In genomic region chr19:18506545-18506944, GRCh38 we compare ENCODE assay signal across 11 cellular contexts. TPM values are rescaled to one million over a fixed set of nuclear protein-coding genes. Genes with fewer than 3 reads are reported as not detected.
DNase-seq lines count a peak whose midpoint lies in the region; ATAC-seq and TF ChIP-seq lines count a peak whose summit lies in the region.
"Had no signal": no experiment of that assay in that cellular context is flagged by ENCODE, and none has a peak within 500 bp of the region (broad histone marks: within the 10 kb centered on the region; RNA-seq: fewer than 3 reads in every experiment).

No MANE protein-coding gene starts in this region.

- no peak for TF ChIP-seq POLR2A in gastrocnemius medialis (IDR thresholded peaks at IDR 0.05)

- peaks cover 61 to 97% (median 80%) of the 10 kb centered on the region in 4 donors for H3K4me1 Mint-ChIP-seq in CD4-positive, alpha-beta memory T cell
- peaks cover 40% of the 10 kb centered on the region for H3K4me1 Mint-ChIP-seq in T-helper 2 cell treated with Interferon-gamma antibody and Interleukin-4, amounts not matched to agents 5 μg/mL and 100 μg/mL, for 36 hours (ENCODE audit: low read depth)
- H3K4me1 Mint-ChIP-seq in effector memory CD8-positive, alpha-beta T cell (ENCODE audit: low read depth in 2 of 2) = peaks cover 59 to 78% of the 10 kb centered on the region in 2 donors

- intact Hi-C loops in CD4-positive, alpha-beta memory T cell (cut with micrococcal nuclease) = loop anchor here (2.0 kb wide), 1 partner anchor 14 kb away; no protein-coding TSS in a partner anchor
- intact Hi-C loops in gastrocnemius medialis (cut with DNase I; ENCODE audit: low total_unique reads) = no loop called here

- no peaks in the 10 kb centered on the region for H3K9me3 ChIP-seq in CD4-positive, alpha-beta memory T cell (ENCODE audit: control insufficient read depth in 1 of 2, low read length in 2 of 2)
- H3K9me3 ChIP-seq in gastrocnemius medialis (no peaks in the 10 kb centered on the region), BE2C (no peaks in the 10 kb centered on the region)

- peak; percentile 49 for ATAC-seq in effector memory CD8-positive, alpha-beta T cell (replicated peaks)
- ATAC-seq in gastrocnemius medialis = no peak
- ATAC-seq: Panc1 had no signal

- no peaks in the 10 kb centered on the region for H3K27me3 Mint-ChIP-seq in CD4-positive, alpha-beta memory T cell
- H3K27me3 Mint-ChIP-seq in T-helper 2 cell treated with Interferon-gamma antibody and Interleukin-4, amounts not matched to agents 5 μg/mL and 100 μg/mL, for 36 hours (ENCODE audit: low read depth) = no peaks in the 10 kb centered on the region
- no peaks in the 10 kb centered on the region for H3K27me3 Mint-ChIP-seq in effector memory CD8-positive, alpha-beta T cell

- peak overlapping the region; percentile 68 to 88 (median 74) for H3K4me3 Mint-ChIP-seq in CD4-positive, alpha-beta memory T cell
- H3K4me3 Mint-ChIP-seq in T-helper 2 cell treated with Interferon-gamma antibody and Interleukin-4, amounts not matched to agents 5 μg/mL and 100 μg/mL, for 36 hours = peak overlapping the region; percentile 63
- H3K4me3 Mint-ChIP-seq in effector memory CD8-positive, alpha-beta T cell = peak overlapping the region; percentile 81 to 92

- H3K27me3 ChIP-seq in CD4-positive, alpha-beta memory T cell (ENCODE audit: insufficient read depth, low read length) = no peaks in the 10 kb centered on the region
- H3K27me3 ChIP-seq in gastrocnemius medialis (no peaks in the 10 kb centered on the region), BE2C (no peaks in the 10 kb centered on the region)

- DNase-seq in CD4-positive, alpha-beta memory T cell = peak in 4 of 5 donors; percentile 30 to 67 (median 32)
- DNase-seq in T-helper 2 cell treated with Interferon-gamma antibody and Interleukin-4, amounts not matched to agents 5 μg/mL and 100 μg/mL, for 36 hours (ENCODE audit: low spot score) = no peak
- no peak for DNase-seq in effector memory CD8-positive, alpha-beta T cell
- DNase-seq in gastrocnemius medialis (no peak), NOMO-1 (lab: John Stamatoyannopoulos, UW; ENCODE audit: unreplicated experiment in 2 of 2) (no peak), HCEC 1CT (no peak), BE2C (no peak), DMS 273 treated with DMSO at 0.1 percent for 48 hours (lab: John Stamatoyannopoulos, UW) (no peak)
- DNase-seq: kidney glomerular epithelial cell, NCI-H187 had no signal

- H3K27ac Mint-ChIP-seq in CD4-positive, alpha-beta memory T cell = peak overlapping the region; percentile 86 to 95 (median 93)
- peak overlapping the region; percentile 84 for H3K27ac Mint-ChIP-seq in T-helper 2 cell treated with Interferon-gamma antibody and Interleukin-4, amounts not matched to agents 5 μg/mL and 100 μg/mL, for 36 hours
- H3K27ac Mint-ChIP-seq in effector memory CD8-positive, alpha-beta T cell = peak overlapping the region; percentile 96 to 99

- peaks cover 93% of the 10 kb centered on the region for H3K4me1 ChIP-seq in CD4-positive, alpha-beta memory T cell (ENCODE audit: insufficient read depth, low read length)
- peaks cover 94% of the 10 kb centered on the region in 2 donors for H3K4me1 ChIP-seq in gastrocnemius medialis
- H3K4me1 ChIP-seq in BE2C = peaks cover 23% of the 10 kb centered on the region

- TF ChIP-seq CTCF in gastrocnemius medialis (IDR thresholded peaks at IDR 0.05 in 4 of 5, conservative IDR thresholded peaks at IDR 0.05 in 1 of 5) = no peak
- TF ChIP-seq CTCF in BE2C (IDR thresholded peaks at IDR 0.05; ENCODE audit: low read depth, low read length) = no peak

- in situ Hi-C loops in gastrocnemius medialis (cut with MboI; ENCODE audit: low sequenced_read_pairs in 4 of 4) = no loop called here

- H3K36me3 ChIP-seq in CD4-positive, alpha-beta memory T cell (ENCODE audit: insufficient read depth, low read length) = no peaks in the 10 kb centered on the region
- H3K36me3 ChIP-seq in gastrocnemius medialis (no peaks in the 10 kb centered on the region), BE2C (no peaks in the 10 kb centered on the region)

- no peaks in the 10 kb centered on the region for H3K36me3 Mint-ChIP-seq in CD4-positive, alpha-beta memory T cell
- H3K36me3 Mint-ChIP-seq in T-helper 2 cell treated with Interferon-gamma antibody and Interleukin-4, amounts not matched to agents 5 μg/mL and 100 μg/mL, for 36 hours (ENCODE audit: low read depth) = no peaks in the 10 kb centered on the region
- peaks cover 73% of the 10 kb centered on the region for H3K36me3 Mint-ChIP-seq in effector memory CD8-positive, alpha-beta T cell (ENCODE audit: insufficient read depth)

- no peaks in the 10 kb centered on the region for H3K9me3 Mint-ChIP-seq in CD4-positive, alpha-beta memory T cell
- H3K9me3 Mint-ChIP-seq in T-helper 2 cell treated with Interferon-gamma antibody and Interleukin-4, amounts not matched to agents 5 μg/mL and 100 μg/mL, for 36 hours = no peaks in the 10 kb centered on the region
- H3K9me3 Mint-ChIP-seq in effector memory CD8-positive, alpha-beta T cell = no peaks in the 10 kb centered on the region

- peak overlapping the region; percentile 56 for H3K27ac ChIP-seq in CD4-positive, alpha-beta memory T cell (ENCODE audit: low read depth, low read length)
- peak overlapping the region; percentile 94 to 99 (median 98) for H3K27ac ChIP-seq in gastrocnemius medialis

- POLR2A ChIA-PET in CD4-positive, alpha-beta memory T cell (lab: Charles Lee; ENCODE audit: partially characterized antibody) = interaction anchor here (0.7 to 5.8 kb wide), 16 partner anchors 8 to 415 kb away, joined by 3 to 83 read pairs (median 5); partner anchors contain the start of genes ELL, JUND, KXD1 and UBA52

- H3K4me3 ChIP-seq in CD4-positive, alpha-beta memory T cell (ENCODE audit: low read length in 2 of 2) = no peak overlapping the region
- H3K4me3 ChIP-seq in gastrocnemius medialis = no peak overlapping the region
- no peak overlapping the region for H3K4me3 ChIP-seq in BE2C (ENCODE audit: low read depth, low read length)

- CTCF ChIA-PET in CD4-positive, alpha-beta memory T cell (lab: Charles Lee; ENCODE audit: partially characterized antibody) = interaction anchor here (0.6 to 6.6 kb wide), 12 partner anchors 9 to 340 kb away, joined by 3 to 59 read pairs (median 4); partner anchors contain the start of gene UBA52

RNA-seq across cellular contexts. Expression of gene ELL, which starts 15.3 kb away (rescaled TPM):
- total RNA-seq in CD4-positive, alpha-beta memory T cell = 10 to 100 TPM; 34.9 to 35.9 TPM
- polyA plus RNA-seq in CD4-positive, alpha-beta memory T cell = 10 to 100 TPM in 1 of 2 donors, 1 to 10 TPM in 1; 6.5 to 16.7 TPM
- total RNA-seq in gastrocnemius medialis = 10 to 100 TPM; 21.8 to 30.8 (median 27.3) TPM
- 25.9 TPM for polyA plus RNA-seq in BE2C (2012; ENCODE audit: insufficient read depth, insufficient read length, low read depth)

RNA-seq across cellular contexts. Expression of gene FKBP8, which starts 36.8 kb away (rescaled TPM):
- total RNA-seq in CD4-positive, alpha-beta memory T cell = 100 to 1,000 TPM; 231 to 249 TPM
- 100 to 1,000 TPM in 1 of 2 donors, 10 to 100 TPM in 1; 82.4 to 130 TPM for polyA plus RNA-seq in CD4-positive, alpha-beta memory T cell
- 100 to 1,000 TPM; 157 to 195 (median 184) TPM for total RNA-seq in gastrocnemius medialis
- polyA plus RNA-seq in BE2C (2012; ENCODE audit: insufficient read depth, insufficient read length, low read depth) = 511 TPM

RNA-seq across cellular contexts. Expression of gene KXD1, which starts 51.1 kb away (rescaled TPM):
- total RNA-seq in CD4-positive, alpha-beta memory T cell = 10 to 100 TPM; 95.3 to 95.6 TPM
- polyA plus RNA-seq in CD4-positive, alpha-beta memory T cell = 10 to 100 TPM; 88.8 to 94.3 TPM
- total RNA-seq in gastrocnemius medialis = 100 to 1,000 TPM in 3 of 4 donors, 10 to 100 TPM in 1; 97.1 to 155 (median 106) TPM
- 231 TPM for polyA plus RNA-seq in BE2C (2012; ENCODE audit: insufficient read depth, insufficient read length, low read depth)

Comparison
In these comparisons a context has a peak if more than half of its experiments do, and no peak if none do; other contexts are left out.
1. DNase-seq: peak in CD4-positive, alpha-beta memory T cell (4 of 5); none in T-helper 2 cell treated with Interferon-gamma antibody and Interleukin-4, amounts not matched to agents 5 μg/mL and 100 μg/mL, for 36 hours (single experiment), effector memory CD8-positive, alpha-beta T cell (0 of 3), gastrocnemius medialis (0 of 2), NOMO-1 (0 of 2), HCEC 1CT (single experiment), BE2C (single experiment) and DMS 273 treated with DMSO at 0.1 percent for 48 hours (single experiment).
2. Peak in every context shown above with its lines, with median percentiles within 50 percentile points of each other: H3K27ac Mint-ChIP-seq and H3K4me3 Mint-ChIP-seq.